In the genomic region with DNA sequence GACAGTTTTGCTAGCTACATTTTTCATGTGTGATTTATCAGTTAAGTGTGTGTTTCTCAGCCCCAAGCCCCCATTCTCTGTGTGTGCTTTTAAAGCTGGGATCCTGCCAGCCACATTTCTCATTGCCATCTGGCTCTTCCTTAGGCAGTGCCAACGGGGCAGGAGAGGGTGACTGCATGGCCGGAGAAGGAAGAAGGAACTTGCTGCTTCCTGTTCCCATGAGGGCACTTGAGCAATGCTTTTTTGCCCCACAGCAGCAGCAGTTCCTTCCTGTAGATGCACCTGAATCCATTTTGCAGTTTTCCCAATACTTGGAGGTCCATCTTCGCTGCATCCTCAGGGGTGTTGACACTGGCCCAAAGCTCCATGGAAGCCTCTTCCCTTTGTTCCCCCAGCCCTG, we compare ENCODE assay signal across 10 cellular contexts. TPM values are rescaled to one million over a fixed set of nuclear protein-coding genes. Genes with fewer than 3 reads are reported as not detected.
DNase-seq lines count a peak whose midpoint lies in the region; ATAC-seq, FAIRE-seq and TF ChIP-seq lines count a peak whose summit lies in the region.
"Had no signal": no experiment of that assay in that cellular context is flagged by ENCODE, and none has a peak within 500 bp of the region (broad histone marks: within the 10 kb centered on the region; RNA-seq: fewer than 3 reads in every experiment).

No MANE protein-coding gene starts in this region.

- peaks cover 47% of the 10 kb centered on the region for H3K79me1 ChIP-seq in mesenchymal stem cell (replicated peaks; ENCODE audit: low read length, poor library complexity, severe bottlenecking)

- no peak overlapping the region for H3K18ac ChIP-seq in mesenchymal stem cell (ENCODE audit: low read depth in 1 of 2, low read length in 2 of 2)

- H2BK120ac ChIP-seq in mesenchymal stem cell (ENCODE audit: low read depth, low read length) = no peak overlapping the region

- no peak overlapping the region for H2BK12ac ChIP-seq in mesenchymal stem cell (ENCODE audit: low read length in 2 of 2)

- H3K4me3 ChIP-seq in coronary artery (no peak overlapping the region), pancreas (no peak overlapping the region), mesenchymal stem cell (ENCODE audit: insufficient read depth in 1 of 2, low read depth in 1 of 2, low read length in 2 of 2) (no peak overlapping the region)
- H3K4me3 ChIP-seq: skin epidermis had no signal

- TF ChIP-seq CTCF in coronary artery (IDR thresholded peaks at IDR 0.05) = no peak
- no peak for TF ChIP-seq CTCF in pancreas (IDR thresholded peaks at IDR 0.05)

- no peak overlapping the region for H4K91ac ChIP-seq in mesenchymal stem cell (ENCODE audit: low read length)

- no peak overlapping the region for H3K9ac ChIP-seq in mesenchymal stem cell (ENCODE audit: low read length)

- WGBS in pancreas, 2 donors = 54 to 64% methylated on average over 3 of the region's 3 CpGs
- 96% methylated on average over 3 of the region's 3 CpGs for WGBS in mesenchymal stem cell

- H3K36me3 ChIP-seq in pancreas = no peaks in the 10 kb centered on the region
- H3K36me3 ChIP-seq in mesenchymal stem cell (ENCODE audit: control insufficient read depth in 1 of 2, insufficient read depth in 2 of 2, low read depth in 1 of 2, low read length in 2 of 2) = peaks cover 0 to 5% of the 10 kb centered on the region in 2 experiments

- no peak overlapping the region for H3K23ac ChIP-seq in mesenchymal stem cell (ENCODE audit: low read length in 2 of 2)

- no peak overlapping the region for H4K8ac ChIP-seq in mesenchymal stem cell (ENCODE audit: low read length)

- H3K4me1 ChIP-seq in pancreas (peaks cover 0 to 7% (median 0%) of the 10 kb centered on the region in 3 donors), mesenchymal stem cell (ENCODE audit: control insufficient read depth, insufficient read depth, low read depth, low read length) (peaks cover 7% of the 10 kb centered on the region)

- H2BK5ac ChIP-seq in mesenchymal stem cell (ENCODE audit: low read depth, low read length, poor library complexity, severe bottlenecking) = no peak overlapping the region

- ATAC-seq in pancreas (peak in 3 of 4 donors; percentile 48 to 72 (median 61)), HG02571 (IDR thresholded peaks at IDR 0.05; ENCODE audit: unreplicated experiment) (no peak), GM19023 (IDR thresholded peaks at IDR 0.05; ENCODE audit: unreplicated experiment) (no peak)

- no peaks in the 10 kb centered on the region for H3K9me3 ChIP-seq in pancreas
- H3K9me3 ChIP-seq in mesenchymal stem cell (ENCODE audit: control insufficient read depth, low read length) = no peaks in the 10 kb centered on the region

- H3K27ac ChIP-seq in coronary artery (no peak overlapping the region), pancreas (no peak overlapping the region), mesenchymal stem cell (ENCODE audit: low read length, poor library complexity, severe bottlenecking) (no peak overlapping the region)

- no peak overlapping the region for H3K4ac ChIP-seq in mesenchymal stem cell (ENCODE audit: low read depth in 1 of 2, low read length in 2 of 2)

- H3K27me3 ChIP-seq in pancreas = no peaks in the 10 kb centered on the region
- no peaks in the 10 kb centered on the region for H3K27me3 ChIP-seq in mesenchymal stem cell (ENCODE audit: control insufficient read depth in 1 of 2, insufficient read depth in 1 of 2, low read length in 2 of 2)

- DNase-seq in GM19239 (ENCODE audit: insufficient read length, low spot score) (no peak), NCI-H446 treated with DMSO at 0.1 percent for 48 hours (lab: John Stamatoyannopoulos, UW) (peak; percentile 74), coronary artery (ENCODE audit: low spot score) (peak; percentile 50), pancreas (peak in 1 of 6 donors; percentile 30), activated gamma-delta T cell treated with Interleukin-2 at 50 U/mL for 16 hours (no peak), mesenchymal stem cell (no peak)
- DNase-seq: amniotic stem cell had no signal

- H2BK15ac ChIP-seq in mesenchymal stem cell (ENCODE audit: low read depth, poor library complexity, severe bottlenecking) = no peak overlapping the region

- no peak overlapping the region for H2AK5ac ChIP-seq in mesenchymal stem cell (ENCODE audit: low read length, severe bottlenecking)

- intact Hi-C loops in pancreas (cut with DNase I) = no loop called here

- FAIRE-seq in GM19239 (lab: Jason Lieb, UNC) (peak; percentile 14), pancreas (lab: Jason Lieb, UNC) (no peak)

- no peak overlapping the region for H3K4me2 ChIP-seq in mesenchymal stem cell (ENCODE audit: low read length, poor library complexity, severe bottlenecking)

- H2AFZ ChIP-seq in mesenchymal stem cell (ENCODE audit: low read depth, low read length) = no peak overlapping the region

- H3K14ac ChIP-seq in mesenchymal stem cell (ENCODE audit: low read length in 2 of 2) = no peak overlapping the region

RNA-seq across cellular contexts. Expression of a gene that starts 37.5 kb away (rescaled TPM):
- 10 to 100 TPM; 18.0 to 31.3 (median 22.5) TPM for total RNA-seq in pancreas
- 10 to 100 TPM in 1 of 2 donors, 1 to 10 TPM in 1; 2.2 to 15.5 TPM for polyA plus RNA-seq in pancreas
- 5.6 TPM for polyA plus RNA-seq in mesenchymal stem cell (2013, experiment 1 of 2)
- 4.9 TPM for polyA plus RNA-seq in mesenchymal stem cell (2013, experiment 2 of 2)

Comparison
In these comparisons a context has a peak if more than half of its experiments do, and no peak if none do; other contexts are left out.
1. DNase-seq: peak in NCI-H446 treated with DMSO at 0.1 percent for 48 hours (single experiment) and coronary artery (single experiment); none in GM19239 (single experiment), activated gamma-delta T cell treated with Interleukin-2 at 50 U/mL for 16 hours (single experiment) and mesenchymal stem cell (single experiment).
2. ATAC-seq: peak in pancreas (3 of 4); none in HG02571 (single experiment) and GM19023 (single experiment).